In the genomic region with DNA sequence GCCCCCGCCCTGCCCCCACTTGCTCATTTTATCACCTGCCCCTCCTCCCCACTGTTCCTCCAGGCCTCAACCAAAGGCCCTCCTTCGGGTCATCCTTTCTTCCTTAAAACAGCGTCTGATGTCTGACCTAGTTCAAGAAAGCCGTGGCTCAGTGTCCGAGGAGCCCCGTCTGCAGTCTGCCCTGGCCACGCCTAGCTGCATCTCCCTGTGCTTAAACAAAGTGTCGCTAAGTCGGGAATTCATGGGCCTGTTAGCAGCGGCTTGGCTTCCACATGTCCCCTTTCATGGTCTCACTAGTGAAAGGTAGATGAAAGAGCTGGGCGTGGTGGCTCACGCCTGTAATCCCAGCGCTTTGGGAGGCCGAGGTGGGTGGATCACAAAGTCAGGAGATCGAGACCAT, we compare ENCODE assay signal across 27 cellular contexts.
"Had no signal": no experiment of that assay in that cellular context is flagged by ENCODE, and none has a peak within 500 bp of the region (broad histone marks: within the 10 kb centered on the region; RNA-seq: fewer than 3 reads in every experiment).

No MANE protein-coding gene starts in this region.

- ATAC-seq: heart left ventricle; left colon; natural killer cell; pancreas; right lobe of liver; stimulated activated naive B cell treated with anti-CD40 and anti-IgM and Interleukin-4, amounts not matched to agents 10 μg/mL and 1 μg/mL and 100 μg/mL, for 72 hours; stimulated activated naive CD8-positive, alpha-beta T cell treated with anti-CD3 and anti-CD28 coated beads, Interleukin-15, Interleukin-2, amounts not matched to agents 100 U/mL and 50 U/mL, for 24 hours; upper lobe of right lung had no signal

- H3K27ac ChIP-seq: left ventricle myocardium inferior, pancreas, prostate gland, right lobe of liver, stomach, suprapubic skin, thoracic aorta, tibial artery, upper lobe of right lung had no signal

- H3K4me1 ChIP-seq: upper lobe of right lung had no signal

- H3K4me3 Mint-ChIP-seq: immature natural killer cell; mesothelial cell of epicardium; naive B cell; natural killer cell; neural crest cell; stimulated activated naive B cell treated with anti-CD40 and anti-IgM and Interleukin-4, amounts not matched to agents 10 μg/mL and 1 μg/mL and 100 μg/mL, for 72 hours had no signal

- H3K9me3 Mint-ChIP-seq: immature natural killer cell; mesothelial cell of epicardium; naive B cell; natural killer cell; neural crest cell; stimulated activated naive B cell treated with anti-CD40 and anti-IgM and Interleukin-4, amounts not matched to agents 10 μg/mL and 1 μg/mL and 100 μg/mL, for 72 hours had no signal

- H3K27me3 ChIP-seq: heart left ventricle, pancreas, right lobe of liver, suprapubic skin, tibial artery, upper lobe of right lung had no signal

- DNase-seq: heart left ventricle; immature natural killer cell; kidney; left colon; left ventricle myocardium inferior; mesendoderm; naive B cell; natural killer cell; right lobe of liver; stimulated activated CD4-positive, alpha-beta T cell treated with anti-CD3 and anti-CD28 coated beads, Interleukin-1b, Interleukin-23, amount 100 ng/mL, for 48 hours; stimulated activated CD4-positive, alpha-beta T cell treated with anti-CD3 and anti-CD28 coated beads, Interleukin-2, amount 100 ng/mL, for 48 hours; stimulated activated CD4-positive, alpha-beta T cell treated with anti-CD3 and anti-CD28 coated beads, Interleukin-4, amount 100 ng/mL, for 4 hours; stimulated activated CD8-positive, alpha-beta memory T cell treated with anti-CD3 and anti-CD28 coated beads, Interleukin-4, amount 100 ng/mL, for 48 hours; stimulated activated naive B cell treated with anti-CD40 and anti-IgM and Interleukin-4, amounts not matched to agents 10 μg/mL and 1 μg/mL and 100 μg/mL, for 72 hours; stimulated activated naive CD8-positive, alpha-beta T cell treated with anti-CD3 and anti-CD28 coated beads, Interleukin-15, Interleukin-2, amounts not matched to agents 100 U/mL and 50 U/mL, for 24 hours; stomach; tibial artery; trophoblast cell; upper lobe of right lung had no signal

- H3K27me3 Mint-ChIP-seq: naive B cell; stimulated activated naive B cell treated with anti-CD40 and anti-IgM and Interleukin-4, amounts not matched to agents 10 μg/mL and 1 μg/mL and 100 μg/mL, for 72 hours had no signal

- H3K4me2 ChIP-seq: smooth muscle cell had no signal

- H3K9me3 ChIP-seq: heart left ventricle, left ventricle myocardium inferior, pancreas, prostate gland, right lobe of liver, stomach, suprapubic skin, thoracic aorta, tibial artery, upper lobe of right lung had no signal

- H3K27ac Mint-ChIP-seq: immature natural killer cell; mesothelial cell of epicardium; naive B cell; natural killer cell; stimulated activated naive B cell treated with anti-CD40 and anti-IgM and Interleukin-4, amounts not matched to agents 10 μg/mL and 1 μg/mL and 100 μg/mL, for 72 hours had no signal

- H3K4me3 ChIP-seq: heart left ventricle, left ventricle myocardium inferior, lung, pancreas, prostate gland, right lobe of liver, smooth muscle cell, stomach, suprapubic skin, thoracic aorta, tibial artery, upper lobe of right lung had no signal

- H3K4me1 Mint-ChIP-seq: immature natural killer cell; naive B cell; stimulated activated naive B cell treated with anti-CD40 and anti-IgM and Interleukin-4, amounts not matched to agents 10 μg/mL and 1 μg/mL and 100 μg/mL, for 72 hours had no signal

- H3K36me3 Mint-ChIP-seq: immature natural killer cell; mesothelial cell of epicardium; naive B cell; natural killer cell; stimulated activated naive B cell treated with anti-CD40 and anti-IgM and Interleukin-4, amounts not matched to agents 10 μg/mL and 1 μg/mL and 100 μg/mL, for 72 hours had no signal

- H3K36me3 ChIP-seq: heart left ventricle, left ventricle myocardium inferior, pancreas, prostate gland, right lobe of liver, stomach, suprapubic skin, thoracic aorta, tibial artery, upper lobe of right lung had no signal
